1 cellular context compared by ENCODE assay signal in genomic region chr12:27260746-27261145, GRCh38.
TF ChIP-seq lines count a peak whose summit lies in the region.

No MANE protein-coding gene starts in this region.

TF ChIP-seq in SK-N-SH treated with all-trans-retinoic acid at 6 μM for 48 hours, 23 proteins besides CTCF, POLR2A, EP300 and RAD21 (continued from another document):
- TF ChIP-seq POU6F1 (CRISPR knock-in tag; IDR thresholded peaks at IDR 0.05; ENCODE audit: borderline replicate concordance, low read depth) (no peak), TSHZ2 (CRISPR knock-in tag; IDR thresholded peaks at IDR 0.05) (no peak), ZNF70 (CRISPR knock-in tag; IDR thresholded peaks at IDR 0.05) (no peak), BACH2 (CRISPR knock-in tag; IDR thresholded peaks at IDR 0.05; ENCODE audit: borderline replicate concordance) (no peak), TOX (CRISPR knock-in tag; IDR thresholded peaks at IDR 0.05; ENCODE audit: borderline replicate concordance) (no peak), CSDC2 (CRISPR knock-in tag; IDR thresholded peaks at IDR 0.05) (no peak), ZFP30 (CRISPR knock-in tag; IDR thresholded peaks at IDR 0.05) (no peak)
